1 cellular context compared by ENCODE assay signal in the genomic region with DNA sequence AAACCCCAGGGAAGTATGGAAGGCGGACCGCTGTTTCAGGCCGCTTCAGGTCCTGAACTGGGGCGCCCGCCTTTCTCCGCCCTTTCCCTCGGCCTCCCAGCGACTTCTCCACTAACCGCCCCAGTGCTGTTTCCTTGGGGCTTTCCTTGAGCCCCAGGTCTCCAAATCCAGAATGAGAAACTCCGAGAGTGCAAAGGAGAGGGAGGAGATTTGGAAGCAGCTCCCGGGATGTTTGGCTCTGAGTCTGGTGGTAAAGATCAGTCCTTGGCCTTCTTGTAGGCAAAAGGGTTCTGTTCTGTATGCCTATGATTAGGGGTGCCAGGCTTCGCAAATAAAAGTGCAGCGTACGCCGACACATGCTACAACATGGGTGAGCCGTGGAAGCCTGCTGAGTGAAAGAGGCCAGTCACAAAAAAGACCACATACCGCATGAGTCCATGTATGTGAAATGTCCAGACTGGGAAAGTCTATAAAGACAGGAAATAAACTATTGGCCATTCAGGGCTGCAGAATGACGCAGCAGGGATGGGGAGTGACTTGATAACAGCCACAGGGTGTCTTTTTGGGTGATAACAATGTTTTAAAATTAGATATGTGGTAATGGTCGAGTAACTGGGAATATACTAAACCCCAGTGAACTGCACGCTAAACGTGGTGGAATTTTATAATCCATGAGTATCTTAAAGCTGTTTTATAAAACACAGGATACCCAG.
TF ChIP-seq lines count a peak whose summit lies in the region.

No MANE protein-coding gene starts in this region.

TF ChIP-seq in GM12891, 5 proteins besides CTCF, POLR2A, EP300 and RAD21:
- TF ChIP-seq TAF1 (IDR thresholded peaks at IDR 0.05; ENCODE audit: low read depth, low read length) (no peak), SPI1 (IDR thresholded peaks at IDR 0.05; ENCODE audit: low read depth, low read length) (no peak), PAX5 (IDR thresholded peaks at IDR 0.05; ENCODE audit: insufficient read depth, low read length, severe bottlenecking) (no peak), POLR2AphosphoS5 (IDR thresholded peaks at IDR 0.05; ENCODE audit: low read depth, low read length) (no peak), POU2F2 (IDR thresholded peaks at IDR 0.05; ENCODE audit: low read depth, low read length) (no peak)
